12 cellular contexts compared by ENCODE assay signal in the genomic region with DNA sequence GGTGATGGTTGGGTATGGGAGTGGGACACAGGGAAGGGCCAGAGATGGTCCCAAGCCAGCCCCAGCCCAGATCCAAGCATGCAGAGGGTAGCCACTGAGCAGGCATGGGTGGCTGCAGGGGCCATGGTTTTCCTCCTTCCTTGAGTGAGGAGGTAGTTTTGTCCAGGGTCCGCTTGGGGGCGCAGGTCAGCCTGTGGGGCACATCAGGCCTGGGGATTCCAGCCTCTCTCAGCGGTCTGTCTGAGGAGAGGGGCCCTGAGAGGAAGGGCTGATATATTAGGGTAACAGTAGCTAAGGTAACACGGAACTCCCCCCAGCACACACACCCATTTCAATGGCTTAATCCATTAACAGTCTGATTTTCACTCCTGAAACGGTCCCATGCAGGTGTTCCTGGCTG. TPM values are rescaled to one million over a fixed set of nuclear protein-coding genes. Genes with fewer than 3 reads are reported as not detected.
DNase-seq lines count a peak whose midpoint lies in the region; ATAC-seq and TF ChIP-seq lines count a peak whose summit lies in the region.
"Had no signal": no experiment of that assay in that cellular context is flagged by ENCODE, and none has a peak within 500 bp of the region (broad histone marks: within the 10 kb centered on the region; RNA-seq: fewer than 3 reads in every experiment).

No MANE protein-coding gene starts in this region.

- no peaks in the 10 kb centered on the region for H3K36me3 ChIP-seq in iPS-20b (ENCODE audit: insufficient read depth, low read depth, low read length)

- H3K36me3 Mint-ChIP-seq in HFFc6 (ENCODE audit: low read depth), result no peaks in the 10 kb centered on the region
- H3K36me3 Mint-ChIP-seq: activated naive CD8-positive, alpha-beta T cell had no signal

- no peak overlapping the region for H3K27ac Mint-ChIP-seq in HFFc6
- H3K27ac Mint-ChIP-seq: activated naive CD8-positive, alpha-beta T cell had no signal

- TF ChIP-seq POLR2A in GM18505 (IDR thresholded peaks at IDR 0.05; ENCODE audit: borderline replicate concordance, extremely low read depth, insufficient read depth, insufficient read length), result no peak

- H3K27me3 Mint-ChIP-seq in HFFc6 (ENCODE audit: insufficient read depth), result peaks cover 24% of the 10 kb centered on the region

- no peak overlapping the region for H3K27ac ChIP-seq in iPS-20b (ENCODE audit: low read length)

- no peaks in the 10 kb centered on the region for H3K4me1 Mint-ChIP-seq in HFFc6 (ENCODE audit: low read depth)

- peak; percentile 44; the same call in 1 of the 2 replicates for TF ChIP-seq CTCF in HFFc6 (IDR thresholded peaks at IDR 0.05)
- TF ChIP-seq CTCF in WI38 (IDR thresholded peaks at IDR 0.05; ENCODE audit: low read depth, low read length), result 0 out of 2 replicates have a peak, but pooled peaks have one; percentile 9

- H3K9ac ChIP-seq in iPS-20b (ENCODE audit: low read depth, low read length), result no peak overlapping the region

- H3K4me1 ChIP-seq in iPS-20b (ENCODE audit: insufficient read depth, low read length), result peaks cover 3% of the 10 kb centered on the region; the same call in 1 of the 2 replicates

- H3K9me3 ChIP-seq in iPS-20b (ENCODE audit: insufficient read depth, low read depth, low read length), result no peaks in the 10 kb centered on the region

- no peak overlapping the region for H3K4me3 Mint-ChIP-seq in HFFc6
- H3K4me3 Mint-ChIP-seq: activated naive CD8-positive, alpha-beta T cell had no signal

- no peaks in the 10 kb centered on the region for H3K9me3 Mint-ChIP-seq in HFFc6

- no peaks in the 10 kb centered on the region for H3K27me3 ChIP-seq in iPS-20b (ENCODE audit: insufficient read depth, low read length)

- H3K4me3 ChIP-seq in WI38 (ENCODE audit: low read depth, low read length) (no peak overlapping the region), iPS-20b (ENCODE audit: low read length) (peak overlapping the region; percentile 43; the same call in 1 of the 2 replicates)

- DNase-seq in Daoy (ENCODE audit: low read depth), result peak; percentile 39
- DNase-seq in HFFc6, result no peak
- DNase-seq in glomerular visceral epithelial cell (ENCODE audit: extremely low spot score), result no peak
- no peak for DNase-seq in activated CD4-positive, CD25-positive, alpha-beta regulatory T cell treated with anti-CD3 and anti-CD28 coated beads, Interleukin-2, amount 50 U/mL, for 72 hours
- DNase-seq: DMS 273 treated with DMSO at 0.1 percent for 48 hours, NCI-H345, PC-3 had no signal

- ATAC-seq in GM18505 (IDR thresholded peaks at IDR 0.05; ENCODE audit: unreplicated experiment) (no peak), GM19328 (IDR thresholded peaks at IDR 0.05; ENCODE audit: unreplicated experiment) (no peak)
- ATAC-seq: PC-3 had no signal

RNA-seq across cellular contexts. Expression of a gene that starts 22.7 kb away (rescaled TPM):
- 0.57 TPM in 1 of 2 replicates, not detected in the other for total RNA-seq in Daoy (2014; rRNA removed; shearing (Covaris generic))
- total RNA-seq in HFFc6 (2021; fragmentation: NEBNext Ultra II Directional; extraction: Animal tissue kit (Norgen Biotek cat#: 25700)), result under 1 TPM; 0.12 to 0.76 (median 0.74) TPM
- total RNA-seq: PC-3 had no signal
